ENCODE assay signal across 8 cellular contexts in genomic region chr5:610744-611730, GRCh38. TPM values are rescaled to one million over a fixed set of nuclear protein-coding genes. Genes with fewer than 3 reads are reported as not detected.
DNase-seq lines count a peak whose midpoint lies in the region; ATAC-seq and TF ChIP-seq lines count a peak whose summit lies in the region.

No MANE protein-coding gene starts in this region.

- peak overlapping the region; percentile 87 for H3K4me3 ChIP-seq in GM06990 (replicated peaks; ENCODE audit: low read depth, low read length)
- H3K4me3 ChIP-seq in Peyer's patch: peak overlapping the region; percentile 77 to 97 (median 85)
- H3K4me3 ChIP-seq in fibroblast of mammary gland (ENCODE audit: control insufficient read depth, low read depth, low read length): peak overlapping the region; percentile 70
- H3K4me3 ChIP-seq in rectal smooth muscle tissue (ENCODE audit: low read length): peak overlapping the region; percentile 77

- no peak for TF ChIP-seq POLR2A in Peyer's patch (IDR thresholded peaks at IDR 0.05)

- peak overlapping the region in 2 of 4 donors; percentile 68 to 71 for H3K27ac ChIP-seq in Peyer's patch
- no peak overlapping the region for H3K27ac ChIP-seq in rectal smooth muscle tissue (ENCODE audit: low read depth, low read length)

- H3K36me3 ChIP-seq in GM06990 (ENCODE audit: control insufficient read depth, insufficient read depth, low read length): no peaks in the 10 kb centered on the region
- H3K36me3 ChIP-seq in Peyer's patch: no peaks in the 10 kb centered on the region
- no peaks in the 10 kb centered on the region for H3K36me3 ChIP-seq in rectal smooth muscle tissue (ENCODE audit: control insufficient read depth, insufficient read depth, low read length)

- no peaks in the 10 kb centered on the region for H3K27me3 ChIP-seq in GM06990 (replicated peaks; ENCODE audit: control insufficient read depth, insufficient read depth, low read length)
- H3K27me3 ChIP-seq in Peyer's patch: no peaks in the 10 kb centered on the region
- H3K27me3 ChIP-seq in rectal smooth muscle tissue (ENCODE audit: control insufficient read depth, insufficient read depth, low read length): peaks cover 3% of the 10 kb centered on the region

- H3K9me3 ChIP-seq in Peyer's patch: no peaks in the 10 kb centered on the region

- ATAC-seq in GM19455 (IDR thresholded peaks at IDR 0.05; ENCODE audit: unreplicated experiment) (no peak), HG02981 (IDR thresholded peaks at IDR 0.05; ENCODE audit: unreplicated experiment) (no peak)

- no peak for DNase-seq in GM06990 (ENCODE audit: extremely low read depth, insufficient read length)
- peak in 1 of 3 donors; percentile 31 for DNase-seq in Peyer's patch
- DNase-seq in fibroblast of mammary gland (ENCODE audit: low read depth): no peak
- no peak for DNase-seq in NCI-H82 (lab: John Stamatoyannopoulos, UW)
- DNase-seq in NCI-H446 treated with DMSO at 0.1 percent for 48 hours (lab: John Stamatoyannopoulos, UW): no peak

- no peak overlapping the region for H3K9ac ChIP-seq in rectal smooth muscle tissue (ENCODE audit: low read length)

- H3K4me1 ChIP-seq in Peyer's patch: peaks cover 0 to 12% (median 2%) of the 10 kb centered on the region in 4 donors
- no peaks in the 10 kb centered on the region for H3K4me1 ChIP-seq in rectal smooth muscle tissue (ENCODE audit: control insufficient read depth, insufficient read depth, low read length)

- TF ChIP-seq CTCF in GM06990 (IDR thresholded peaks at IDR 0.05; ENCODE audit: insufficient read depth, low read length, poor library complexity, severe bottlenecking) (no peak), Peyer's patch (IDR thresholded peaks at IDR 0.05) (no peak), fibroblast of mammary gland (conservative IDR thresholded peaks at IDR 0.05; ENCODE audit: control insufficient read depth, insufficient read depth, low read depth, low read length) (no peak)

RNA-seq across cellular contexts. Expression of gene CEP72, which starts 1.1 kb away (rescaled TPM):
- 10 to 100 TPM in 1 of 4 donors, 1 to 10 TPM in 3; 2.2 to 33.8 (median 4.5) TPM for total RNA-seq in Peyer's patch
